8 cellular contexts compared by ENCODE assay signal in the genomic region with DNA sequence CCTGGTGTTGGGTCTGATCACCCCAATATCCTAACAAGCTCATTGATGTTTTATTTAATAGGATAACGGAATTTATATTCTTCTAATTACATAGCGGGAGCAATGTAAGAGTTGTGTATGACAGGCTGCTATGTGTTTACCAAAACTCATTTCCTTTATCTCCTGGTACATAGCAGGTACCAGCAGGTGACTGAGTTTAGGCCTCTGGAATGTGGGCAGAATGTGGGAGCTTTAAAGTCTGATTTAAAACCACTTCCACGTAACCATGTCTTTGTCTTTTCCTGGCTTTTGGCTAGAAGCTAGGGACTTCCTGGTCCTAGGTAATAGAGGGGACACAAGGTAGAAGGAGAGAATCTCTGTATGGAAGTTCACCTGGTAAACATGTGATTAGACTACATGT.
"Had no signal": no experiment of that assay in that cellular context is flagged by ENCODE, and none has a peak within 500 bp of the region (broad histone marks: within the 10 kb centered on the region; RNA-seq: fewer than 3 reads in every experiment).

No MANE protein-coding gene starts in this region.

- H3K4me3 ChIP-seq: GM23248, GM23338, HAP-1 had no signal

- H2AFZ ChIP-seq: GM23248, GM23338 had no signal

- H3K4me3 Mint-ChIP-seq: GM23338, H9, HFFc6 had no signal

- DNase-seq: GM23248, GOT3, H7, H9, HCEC 1CT, HFFc6 had no signal

- H3K4me2 ChIP-seq: GM23338 had no signal

- H3K27ac ChIP-seq: GM23248 had no signal

- H3K9me3 ChIP-seq: HAP-1 had no signal

- H3K9ac ChIP-seq: GM23248 had no signal

- H3K4me1 ChIP-seq: HAP-1 had no signal

- H3K36me3 ChIP-seq: HAP-1 had no signal

- H3K27ac Mint-ChIP-seq: GM23338, H9, HFFc6 had no signal
